10 cellular contexts compared by ENCODE assay signal in the genomic region with DNA sequence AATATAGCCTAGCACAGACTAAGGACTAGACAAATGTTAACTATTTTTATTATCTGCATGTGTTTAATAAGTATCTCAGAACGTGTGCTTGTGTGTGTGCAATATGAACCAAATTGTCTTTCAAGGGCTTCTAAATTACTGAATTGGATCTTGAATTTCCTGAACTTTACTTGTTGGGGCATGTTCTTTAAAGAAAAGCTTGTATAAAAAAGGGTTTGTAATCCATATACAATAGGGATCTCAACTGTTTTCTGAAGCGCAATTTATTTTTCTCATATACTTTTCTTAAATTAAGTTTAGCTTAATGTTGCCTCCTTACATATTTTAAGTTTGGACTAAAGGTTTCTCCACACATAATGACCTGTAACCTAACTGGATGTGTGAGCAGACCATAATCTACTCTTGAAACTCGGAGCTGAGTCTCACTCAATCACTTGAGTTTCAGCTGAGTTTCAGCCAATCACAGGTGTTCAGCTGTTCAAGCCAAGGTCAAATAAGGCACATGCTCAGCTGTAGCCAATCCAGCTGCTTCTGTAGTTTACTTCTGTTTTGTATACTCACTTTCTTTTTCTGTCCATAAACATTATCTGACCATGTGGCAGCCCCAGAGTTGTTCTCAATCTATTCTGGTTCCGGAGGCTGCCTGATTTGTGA.
DNase-seq lines count a peak whose midpoint lies in the region; ATAC-seq, FAIRE-seq and TF ChIP-seq lines count a peak whose summit lies in the region.
"Had no signal": no experiment of that assay in that cellular context is flagged by ENCODE, and none has a peak within 500 bp of the region (broad histone marks: within the 10 kb centered on the region; RNA-seq: fewer than 3 reads in every experiment).

No MANE protein-coding gene starts in this region.

- no peaks in the 10 kb centered on the region for H3K36me3 Mint-ChIP-seq in natural killer cell
- H3K36me3 Mint-ChIP-seq: activated naive CD8-positive, alpha-beta T cell had no signal

- peak; percentile 87 for ATAC-seq in HG02678 (IDR thresholded peaks at IDR 0.05; ENCODE audit: unreplicated experiment)
- ATAC-seq in natural killer cell, result no peak

- no peak for TF ChIP-seq CTCF in natural killer cell (IDR thresholded peaks at IDR 0.05)

- peak overlapping the region; percentile 45 for H3K4me3 Mint-ChIP-seq in natural killer cell

- H3K9me3 Mint-ChIP-seq in natural killer cell, result no peaks in the 10 kb centered on the region

- no peak for FAIRE-seq in urothelium cell line (lab: Jason Lieb, UNC)
- FAIRE-seq: A204.1 had no signal

- peak overlapping the region; percentile 58 to 80 for H3K27ac Mint-ChIP-seq in natural killer cell

- H3K27me3 Mint-ChIP-seq in natural killer cell (ENCODE audit: low read depth in 2 of 2), result no peaks in the 10 kb centered on the region
- H3K27me3 Mint-ChIP-seq: activated naive CD8-positive, alpha-beta T cell had no signal

- intact Hi-C loops in natural killer cell (cut with micrococcal nuclease), result loop anchor here (10.0 kb wide), 1 partner anchor 46 kb away; no protein-coding TSS in a partner anchor

- peak; percentile 18 for DNase-seq in NCI-H2107 treated with DMSO at 0.1 percent for 48 hours (lab: John Stamatoyannopoulos, UW; ENCODE audit: unreplicated experiment)
- no peak for DNase-seq in NCI-H2107 (lab: John Stamatoyannopoulos, UW)
- DNase-seq in NAMALWA (ENCODE audit: low spot score), result peak; percentile 81
- no peak for DNase-seq in natural killer cell
- DNase-seq in urothelium cell line (ENCODE audit: low spot score), result no peak
- DNase-seq in NCI-H1092 (lab: John Stamatoyannopoulos, UW), result no peak
- no peak for DNase-seq in anterior cingulate cortex (lab: John Stamatoyannopoulos, UW)

- H3K4me1 Mint-ChIP-seq in natural killer cell, result peaks cover 32 to 34% of the 10 kb centered on the region in 2 donors

Comparison
In these comparisons a context has a peak if more than half of its experiments do, and no peak if none do; other contexts are left out.
1. DNase-seq: peak in NCI-H2107 treated with DMSO at 0.1 percent for 48 hours (single experiment) and NAMALWA (single experiment); none in NCI-H2107 (single experiment), natural killer cell (single experiment), urothelium cell line (single experiment), NCI-H1092 (single experiment) and anterior cingulate cortex (0 of 58).